Comparison of ENCODE assay signal across 13 cellular contexts in genomic region chr22:36340621-36341020, GRCh38. TPM values are rescaled to one million over a fixed set of nuclear protein-coding genes. Genes with fewer than 3 reads are reported as not detected.
DNase-seq lines count a peak whose midpoint lies in the region; ATAC-seq, FAIRE-seq and TF ChIP-seq lines count a peak whose summit lies in the region.
"Had no signal": no experiment of that assay in that cellular context is flagged by ENCODE, and none has a peak within 500 bp of the region (broad histone marks: within the 10 kb centered on the region; RNA-seq: fewer than 3 reads in every experiment).

No MANE protein-coding gene starts in this region.

- peak overlapping the region in 4 of 6 donors; percentile 39 to 91 (median 62) for H3K27ac Mint-ChIP-seq in naive B cell

- ATAC-seq in heart left ventricle (no peak), Right ventricle myocardium superior (ENCODE audit: poor library complexity) (no peak), naive B cell (ENCODE audit: low read depth in 2 of 2) (no peak), pancreas (no peak)
- ATAC-seq: GM12878 had no signal

- H3K9me3 ChIP-seq in heart left ventricle (no peaks in the 10 kb centered on the region), pancreas (no peaks in the 10 kb centered on the region)
- H3K9me3 ChIP-seq: BLaER1, ovary had no signal

- TF ChIP-seq CTCF in heart left ventricle (IDR thresholded peaks at IDR 0.05) (no peak), dorsolateral prefrontal cortex (IDR thresholded peaks at IDR 0.05 in 54 of 56, conservative IDR thresholded peaks at IDR 0.05 in 2 of 56; ENCODE audit: low read depth in 1 of 56, partially characterized antibody in 56 of 56) (peak in 2 of 56 donors; percentile 7 to 14), pancreas (IDR thresholded peaks at IDR 0.05) (no peak)

- DNase-seq in heart left ventricle (no peak), Right ventricle myocardium superior (no peak), dorsolateral prefrontal cortex (no peak), naive B cell (no peak), pancreas (no peak), T-helper 9 cell (no peak), RPMI8226 (no peak)
- DNase-seq: foreskin melanocyte, ovary had no signal

- no peak overlapping the region for H3K4me3 ChIP-seq in heart left ventricle
- H3K4me3 ChIP-seq in dorsolateral prefrontal cortex: peak overlapping the region in 2 of 59 donors; percentile 17 to 27
- H3K4me3 ChIP-seq in urinary bladder (ENCODE audit: low read depth, low read length): no peak overlapping the region
- no peak overlapping the region for H3K4me3 ChIP-seq in pancreas
- H3K4me3 ChIP-seq: BLaER1, GM12878, ovary had no signal

- H3K27me3 ChIP-seq in heart left ventricle (no peaks in the 10 kb centered on the region), dorsolateral prefrontal cortex (no peaks in the 10 kb centered on the region), pancreas (no peaks in the 10 kb centered on the region)
- H3K27me3 ChIP-seq: BLaER1, ovary had no signal

- H3K4me1 ChIP-seq in heart left ventricle (peaks cover 42 to 100% (median 91%) of the 10 kb centered on the region in 12 donors), urinary bladder (ENCODE audit: insufficient read depth) (no peaks in the 10 kb centered on the region), pancreas (peaks cover 33 to 53% (median 43%) of the 10 kb centered on the region in 3 donors)

- H3K36me3 ChIP-seq in heart left ventricle: peaks cover 9 to 100% (median 88%) of the 10 kb centered on the region in 9 donors
- peaks cover 6% of the 10 kb centered on the region for H3K36me3 ChIP-seq in urinary bladder (ENCODE audit: insufficient read depth)
- peaks cover 9 to 53% (median 24%) of the 10 kb centered on the region in 3 donors for H3K36me3 ChIP-seq in pancreas
- H3K36me3 ChIP-seq: ovary had no signal

- H3K27ac ChIP-seq in heart left ventricle (peak overlapping the region in 11 of 12 donors; percentile 24 to 100 (median 96)), dorsolateral prefrontal cortex (peak overlapping the region; percentile 35 to 99 (median 95)), urinary bladder (ENCODE audit: low read depth) (peak overlapping the region; percentile 14), pancreas (peak overlapping the region in 2 of 4 donors; percentile 23 to 37)
- H3K27ac ChIP-seq: BLaER1, ovary had no signal

- no peaks in the 10 kb centered on the region for H3K9me3 Mint-ChIP-seq in naive B cell

- no peak for FAIRE-seq in pancreas (lab: Jason Lieb, UNC)
- FAIRE-seq: GM12878, H54 had no signal

- intact Hi-C loops in heart left ventricle (cut with DNase I): loop anchor here in 2 of 10 donors (5.0 kb wide), 2 partner anchors 37 to 42 kb away; no protein-coding TSS in a partner anchor
- intact Hi-C loops in Right ventricle myocardium superior (cut with DNase I): no loop called here
- intact Hi-C loops in dorsolateral prefrontal cortex (cut with DNase I): loop anchor here in 1 of 2 donors (5.0 kb wide), 1 partner anchor 47 kb away; the partner anchor contains the start of gene MYH9
- intact Hi-C loops in pancreas (cut with DNase I): no loop called here

- no peak for TF ChIP-seq POLR2A in heart left ventricle (IDR thresholded peaks at IDR 0.05)

- peaks cover 27 to 31% of the 10 kb centered on the region in 2 donors for H3K36me3 Mint-ChIP-seq in naive B cell

- peaks cover 39 to 60% (median 59%) of the 10 kb centered on the region in 3 donors for H3K4me1 Mint-ChIP-seq in naive B cell

- 34 to 47% (median 37%) methylated on average over 9 of the region's 9 CpGs for WGBS in heart left ventricle, 4 donors
- WGBS in urinary bladder: 41% methylated on average over 9 of the region's 9 CpGs
- 65 to 75% methylated on average over 9 of the region's 9 CpGs for WGBS in pancreas, 2 donors

- H3K27me3 Mint-ChIP-seq in naive B cell: no peaks in the 10 kb centered on the region

- H3K4me3 Mint-ChIP-seq in naive B cell: peak overlapping the region in 1 of 8 donors; percentile 65

RNA-seq across cellular contexts. Expression of gene MYH9, which starts 47.1 kb away (rescaled TPM):
- total RNA-seq in heart left ventricle (100 to 1,000 TPM; 126 to 482 (median 238) TPM), Right ventricle myocardium superior (138 TPM), dorsolateral prefrontal cortex (100 to 1,000 TPM in 119 of 120 experiments, 10 to 100 TPM in 1; 95.7 to 282 (median 162) TPM), urinary bladder (150 TPM), pancreas (100 to 1,000 TPM; 259 to 554 (median 412) TPM)
- polyA plus RNA-seq in heart left ventricle (100 to 1,000 TPM; 109 to 407 TPM), naive B cell (ENCODE audit: low read depth in 6 of 6) (100 to 1,000 TPM in 1 of 6 donors, 10 to 100 TPM in 5; 17.3 to 255 (median 64.5) TPM), urinary bladder (258 TPM), pancreas (100 to 1,000 TPM in 1 of 2 donors, 10 to 100 TPM in 1; 80.9 to 152 TPM)
